In genomic region chr7:55387062-55387965, GRCh38 we compare ENCODE assay signal across 12 cellular contexts. TPM values are rescaled to one million over a fixed set of nuclear protein-coding genes. Genes with fewer than 3 reads are reported as not detected.
DNase-seq lines count a peak whose midpoint lies in the region; ATAC-seq, FAIRE-seq and TF ChIP-seq lines count a peak whose summit lies in the region.
"Had no signal": no experiment of that assay in that cellular context is flagged by ENCODE, and none has a peak within 500 bp of the region (broad histone marks: within the 10 kb centered on the region; RNA-seq: fewer than 3 reads in every experiment).

No MANE protein-coding gene starts in this region.

- FAIRE-seq in bronchial epithelial cell (lab: Jason Lieb, UNC) (no peak), pancreas (lab: Jason Lieb, UNC) (peak; percentile 34)

- H3K27ac ChIP-seq in pancreas: no peak overlapping the region
- H3K27ac ChIP-seq: tibial nerve had no signal

- H3K9me3 ChIP-seq in pancreas: no peaks in the 10 kb centered on the region

- peak; percentile 48 to 85 for ATAC-seq in activated CD4-positive, CD25-positive, alpha-beta regulatory T cell treated with anti-CD3 and anti-CD28 coated beads, Interleukin-2, amount 50 U/mL, for 24 hours
- ATAC-seq in pancreas (no peak), HG02852 (IDR thresholded peaks at IDR 0.05; ENCODE audit: unreplicated experiment) (no peak)
- ATAC-seq: right cardiac atrium had no signal

- H3K27me3 ChIP-seq in bronchial epithelial cell (ENCODE audit: control insufficient read depth, insufficient read depth, low read length) (no peaks in the 10 kb centered on the region), pancreas (no peaks in the 10 kb centered on the region)
- H3K27me3 ChIP-seq: tibial nerve had no signal

- 89 to 91% methylated on average over 7 of the region's 7 CpGs for WGBS in pancreas, 2 donors

- no peak overlapping the region for H3K4me3 ChIP-seq in bronchial epithelial cell (ENCODE audit: low read depth, low read length)
- H3K4me3 ChIP-seq in pancreas: no peak overlapping the region
- H3K4me3 ChIP-seq: tibial nerve had no signal

- H3K36me3 ChIP-seq in bronchial epithelial cell (ENCODE audit: control insufficient read depth, insufficient read depth, low read length): no peaks in the 10 kb centered on the region
- no peaks in the 10 kb centered on the region for H3K36me3 ChIP-seq in pancreas

- no peak for DNase-seq in activated CD4-positive, CD25-positive, alpha-beta regulatory T cell (lab: John Stamatoyannopoulos, UW)
- DNase-seq in NCI-H1694 (lab: John Stamatoyannopoulos, UW) (peak; percentile 32), bronchial epithelial cell (ENCODE audit: low read depth) (peak; percentile 4), pancreas (no peak), T1000 (lab: John Stamatoyannopoulos, UW) (no peak), dedifferentiated amniotic fluid mesenchymal stem cell (ENCODE audit: extremely low spot score) (no peak)
- DNase-seq: activated CD4-positive, alpha-beta T cell treated with anti-CD3 and anti-CD28 coated beads, Interleukin-2, amount 10 ng/mL, durations not matched to agents 7 days and 5 days; activated naive CD8-positive, alpha-beta T cell treated with anti-CD3 and anti-CD28 coated beads, Interleukin-2, amount 10 ng/mL, durations not matched to agents 7 days and 5 days; right cardiac atrium had no signal

- intact Hi-C loops in pancreas (cut with DNase I): no loop called here

- TF ChIP-seq CTCF in bronchial epithelial cell (IDR thresholded peaks at IDR 0.05; ENCODE audit: insufficient read depth, low read length, severe bottlenecking) (no peak), pancreas (IDR thresholded peaks at IDR 0.05) (no peak)

- no peaks in the 10 kb centered on the region for H3K4me1 ChIP-seq in pancreas
- H3K4me1 ChIP-seq: tibial nerve had no signal

RNA-seq across cellular contexts. Expression of gene LANCL2, which starts 22.2 kb away (rescaled TPM):
- total RNA-seq in bronchial epithelial cell (11.0 and 14.7 TPM in 2 replicates), pancreas (1 to 10 TPM; 4.9 to 7.4 (median 6.3) TPM)
- polyA plus RNA-seq in pancreas: 1 to 10 TPM; 4.6 to 8.5 TPM

Comparison
In these comparisons a context has a peak if more than half of its experiments do, and no peak if none do; other contexts are left out.
1. ATAC-seq: peak in activated CD4-positive, CD25-positive, alpha-beta regulatory T cell treated with anti-CD3 and anti-CD28 coated beads, Interleukin-2, amount 50 U/mL, for 24 hours (2 of 2); none in pancreas (0 of 4) and HG02852 (single experiment).
2. DNase-seq: peak in NCI-H1694 (single experiment) and bronchial epithelial cell (single experiment); none in activated CD4-positive, CD25-positive, alpha-beta regulatory T cell (0 of 4), pancreas (0 of 6), T1000 (single experiment) and dedifferentiated amniotic fluid mesenchymal stem cell (single experiment).